In the genomic region with DNA sequence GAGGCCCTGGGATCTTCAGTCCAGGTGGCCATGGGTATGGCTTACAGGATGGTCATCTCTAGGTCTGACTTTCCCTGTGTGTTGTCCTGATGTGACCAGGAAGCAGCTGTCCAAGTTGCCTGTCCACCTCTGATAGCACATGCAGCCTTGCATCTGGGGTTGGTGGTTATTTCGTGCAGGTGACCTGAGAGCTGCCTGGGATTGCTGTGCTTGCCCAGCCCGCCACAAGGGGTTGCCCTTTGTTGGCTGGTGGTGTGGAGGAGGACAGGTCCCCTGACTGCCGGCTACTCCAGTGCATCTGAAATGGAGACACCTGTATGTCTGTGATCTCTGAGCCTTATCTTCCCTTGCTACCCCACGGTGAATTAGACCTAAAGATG, we compare ENCODE assay signal across 11 cellular contexts.
A peak's percentile ranks its signal among the peaks of the same experiment; 100 is the strongest.
DNase-seq lines count a peak whose midpoint lies in the region; ATAC-seq, FAIRE-seq and TF ChIP-seq lines count a peak whose summit lies in the region.
"Had no signal": no experiment of that assay in that cellular context is flagged by ENCODE, and none has a peak within 500 bp of the region (broad histone marks: within the 10 kb centered on the region; RNA-seq: fewer than 3 reads in every experiment).

No MANE protein-coding gene starts in this region.

- H3K4me1 ChIP-seq in keratinocyte (ENCODE audit: control insufficient read depth, extremely low read depth, insufficient read depth, low read length): peaks cover 54% of the 10 kb centered on the region
- H3K4me1 ChIP-seq in tibial nerve: peaks cover 0 to 35% (median 20%) of the 10 kb centered on the region in 4 donors

- dilution Hi-C loops in keratinocyte (cut with MboI; ENCODE audit: extremely low pct_ligation_motif_present, low sequenced_read_pairs): no loop called here

- H3K4me3 Mint-ChIP-seq in activated CD8-positive, alpha-beta T cell treated with anti-CD3 and anti-CD28 coated beads for 36 hours: no peak overlapping the region
- H3K4me3 Mint-ChIP-seq: activated T-helper 1 cell treated with anti-CD3 and anti-CD28 coated beads, Interleukin-12 subunit alpha, Interleukin-12 subunit beta, Interleukin-2, Interleukin-4 antibody, amounts not matched to agents 30 ng/mL and 10 ng/mL and 1 ng/mL, durations not matched to agents 14 hours and 24 hours and 36 hours had no signal

- ATAC-seq in activated CD8-positive, alpha-beta T cell treated with anti-CD3 and anti-CD28 coated beads for 36 hours: no peak
- no peak for ATAC-seq in GM18868 (IDR thresholded peaks at IDR 0.05; ENCODE audit: unreplicated experiment)

- 96 to 97% methylated on average over 4 of the region's 4 CpGs for whole genome bisulfite sequencing in tibial nerve, 2 donors

- H3K4me3 ChIP-seq in keratinocyte (ENCODE audit: control insufficient read depth in 2 of 3, extremely low read depth in 1 of 3, insufficient read depth in 2 of 3, low read depth in 1 of 3, low read length in 3 of 3) (no peak overlapping the region), tibial nerve (no peak overlapping the region)

- H3K27me3 Mint-ChIP-seq in activated CD8-positive, alpha-beta T cell treated with anti-CD3 and anti-CD28 coated beads for 36 hours: no peaks in the 10 kb centered on the region

- H3K4me2 ChIP-seq in keratinocyte (ENCODE audit: control insufficient read depth, extremely low read depth, insufficient read depth, low read depth, low read length): peak overlapping the region; percentile 64

- H3K27me3 ChIP-seq in keratinocyte (ENCODE audit: control insufficient read depth, extremely low read depth, insufficient read depth, low read length) (no peaks in the 10 kb centered on the region), tibial nerve (no peaks in the 10 kb centered on the region)

- CTCF ChIA-PET in activated CD8-positive, alpha-beta T cell treated with anti-CD3 and anti-CD28 coated beads for 36 hours (lab: Charles Lee): interaction anchor here (1.0 to 1.3 kb wide), 2 partner anchors 10 to 59 kb away, joined by 3 read pairs; no protein-coding TSS in a partner anchor

- H3K9me3 ChIP-seq in keratinocyte (ENCODE audit: control insufficient read depth, low read depth, low read length) (no peaks in the 10 kb centered on the region), tibial nerve (no peaks in the 10 kb centered on the region)
- H3K9me3 ChIP-seq: thoracic aorta had no signal

- peak overlapping the region; percentile 13 for H3K27ac Mint-ChIP-seq in activated CD8-positive, alpha-beta T cell treated with anti-CD3 and anti-CD28 coated beads for 36 hours

- POLR2A ChIA-PET in activated CD8-positive, alpha-beta T cell treated with anti-CD3 and anti-CD28 coated beads for 36 hours (lab: Charles Lee): no interaction called here

- no peaks in the 10 kb centered on the region for H4K20me1 ChIP-seq in keratinocyte (ENCODE audit: control insufficient read depth, extremely low read depth, insufficient read depth, low read length)

- H3K4me1 Mint-ChIP-seq in activated CD8-positive, alpha-beta T cell treated with anti-CD3 and anti-CD28 coated beads for 36 hours (ENCODE audit: low read depth): peaks cover 50% of the 10 kb centered on the region

- peak overlapping the region; percentile 89 for H3K27ac ChIP-seq in keratinocyte (ENCODE audit: control insufficient read depth, insufficient read depth, low read length)
- peak overlapping the region in 3 of 4 donors; percentile 44 to 61 (median 54) for H3K27ac ChIP-seq in tibial nerve

- TF ChIP-seq POLR2A in tibial nerve (IDR thresholded peaks at IDR 0.05): no peak

- H3K9me3 Mint-ChIP-seq in activated CD8-positive, alpha-beta T cell treated with anti-CD3 and anti-CD28 coated beads for 36 hours: peaks cover 1% of the 10 kb centered on the region

- H2AFZ ChIP-seq in keratinocyte (ENCODE audit: control insufficient read depth, low read length): no peak overlapping the region

- intact Hi-C loops in activated CD8-positive, alpha-beta T cell treated with anti-CD3 and anti-CD28 coated beads for 36 hours (cut with micrococcal nuclease): no loop called here

- no peak overlapping the region for H3K9ac ChIP-seq in keratinocyte (ENCODE audit: control insufficient read depth, extremely low read depth, insufficient read depth, low read length)

- no peak for FAIRE-seq in keratinocyte (lab: Jason Lieb, UNC)
- FAIRE-seq: A204.1 had no signal

- TF ChIP-seq CTCF in activated CD8-positive, alpha-beta T cell treated with anti-CD3 and anti-CD28 coated beads for 36 hours (IDR thresholded peaks at IDR 0.05): no peak
- TF ChIP-seq CTCF in keratinocyte (optimal IDR thresholded peaks at IDR 0.05 in 1 of 3, IDR thresholded peaks at IDR 0.05 in 1 of 3, conservative IDR thresholded peaks at IDR 0.05 in 1 of 3; ENCODE audit: extremely low read depth in 1 of 3, insufficient read depth in 2 of 3, low read length in 3 of 3) (peak; percentile 20 to 56 (median 21)), tibial nerve (IDR thresholded peaks at IDR 0.05) (no peak)

- no peaks in the 10 kb centered on the region for H3K9me1 ChIP-seq in keratinocyte (ENCODE audit: control insufficient read depth, extremely low read depth, insufficient read depth, low read length)

- DNase-seq in NCI-H146 (lab: John Stamatoyannopoulos, UW) (peak; percentile 12), NCI-H146 treated with DMSO at 0.1 percent for 48 hours (lab: John Stamatoyannopoulos, UW; ENCODE audit: unreplicated experiment) (no peak), keratinocyte (ENCODE audit: low read depth, low spot score) (no peak), tibial nerve (ENCODE audit: low spot score in 2 of 2) (no peak), NCI-H1436 treated with DMSO at 0.1 percent for 48 hours (lab: John Stamatoyannopoulos, UW) (no peak), NCI-H2029 (lab: John Stamatoyannopoulos, UW) (no peak)
- DNase-seq in activated CD8-positive, alpha-beta T cell treated with anti-CD3 and anti-CD28 coated beads for 36 hours: no peak

- H3K36me3 ChIP-seq in keratinocyte (ENCODE audit: control insufficient read depth in 2 of 2, extremely low read depth in 1 of 2, insufficient read depth in 2 of 2, low read length in 2 of 2) (no peaks in the 10 kb centered on the region), tibial nerve (no peaks in the 10 kb centered on the region)
- H3K36me3 ChIP-seq: thoracic aorta had no signal

- peaks cover 8% of the 10 kb centered on the region for H3K36me3 Mint-ChIP-seq in activated CD8-positive, alpha-beta T cell treated with anti-CD3 and anti-CD28 coated beads for 36 hours (ENCODE audit: low read depth)

- TF ChIP-seq EP300 in tibial nerve (IDR thresholded peaks at IDR 0.05): no peak

- no peaks in the 10 kb centered on the region for H3K79me2 ChIP-seq in keratinocyte (ENCODE audit: control insufficient read depth, insufficient read depth, low read length)

Comparison
In these comparisons a context has a peak if more than half of its experiments do, and no peak if none do; other contexts are left out.
1. CTCF ChIP-seq: peak in keratinocyte (3 of 3); none in activated CD8-positive, alpha-beta T cell treated with anti-CD3 and anti-CD28 coated beads for 36 hours (single experiment) and tibial nerve (0 of 5).